ENCODE assay signal across 8 cellular contexts in genomic region chr22:39518996-39519680, GRCh38. TPM values are rescaled to one million over a fixed set of nuclear protein-coding genes. Genes with fewer than 3 reads are reported as not detected.
DNase-seq lines count a peak whose midpoint lies in the region; ATAC-seq, FAIRE-seq and TF ChIP-seq lines count a peak whose summit lies in the region.

No MANE protein-coding gene starts in this region.

- peaks cover 25% of the 10 kb centered on the region for H3K4me1 ChIP-seq in A549
- peaks cover 60% of the 10 kb centered on the region for H3K4me1 ChIP-seq in DOHH2 (ENCODE audit: control insufficient read depth, low read length)
- peaks cover 9% of the 10 kb centered on the region for H3K4me1 ChIP-seq in colonic mucosa
- peaks cover 34% of the 10 kb centered on the region for H3K4me1 ChIP-seq in muscle layer of colon (ENCODE audit: insufficient read depth, low read length)

- H3K4me2 ChIP-seq in A549 (peak overlapping the region; percentile 99), DOHH2 (ENCODE audit: low read length) (peak overlapping the region; percentile 98)

- peak in 1 of 2 experiments; percentile 43 for DNase-seq in A549 (ENCODE audit: low read depth in 1 of 2, low spot score in 1 of 2)
- peak; percentile 40 for DNase-seq in RPMI7951 (ENCODE audit: low read depth)
- peak; percentile 65 for DNase-seq in colonic mucosa
- no peak for DNase-seq in cortex of kidney (lab: John Stamatoyannopoulos, UW)
- DNase-seq in NCI-H128 (lab: John Stamatoyannopoulos, UW; ENCODE audit: unreplicated experiment), result no peak

- H3K9ac ChIP-seq in colonic mucosa (ENCODE audit: low read depth in 2 of 2, low read length in 2 of 2) (peak overlapping the region; percentile 90 to 96), muscle layer of colon (ENCODE audit: low read length) (peak overlapping the region; percentile 57)

- TF ChIP-seq EP300 in A549 (IDR thresholded peaks at IDR 0.05), result no peak

- ATAC-seq in A549, result peak; percentile 10 to 27; a peak in 5 of 6 replicates
- no peak for ATAC-seq in HG03442 (IDR thresholded peaks at IDR 0.05; ENCODE audit: unreplicated experiment)

- TF ChIP-seq POLR2A in A549 (IDR thresholded peaks at IDR 0.05; ENCODE audit: low read length), result no peak

- H3K9me3 ChIP-seq in A549, result no peaks in the 10 kb centered on the region
- H3K9me3 ChIP-seq in DOHH2 (ENCODE audit: control insufficient read depth, insufficient read depth, low read length), result no peaks in the 10 kb centered on the region
- no peaks in the 10 kb centered on the region for H3K9me3 ChIP-seq in colonic mucosa
- no peaks in the 10 kb centered on the region for H3K9me3 ChIP-seq in muscle layer of colon (ENCODE audit: low read length)

- peaks cover 89% of the 10 kb centered on the region for H3K79me2 ChIP-seq in DOHH2 (ENCODE audit: control insufficient read depth, low read length)

- H3K27me3 ChIP-seq in DOHH2 (ENCODE audit: control insufficient read depth, low read length) (no peaks in the 10 kb centered on the region), colonic mucosa (no peaks in the 10 kb centered on the region), muscle layer of colon (ENCODE audit: control insufficient read depth in 1 of 2, insufficient read depth in 2 of 2, low read length in 2 of 2) (no peaks in the 10 kb centered on the region)

- H4K20me1 ChIP-seq in DOHH2 (ENCODE audit: control insufficient read depth, insufficient read depth, low read depth, low read length), result peaks cover 21% of the 10 kb centered on the region

- POLR2A ChIA-PET in A549 (lab: Yijun Ruan, JAX), result interaction anchor here (1.0 to 1.7 kb wide), 12 partner anchors 11 to 525 kb away, joined by 3 to 34 read pairs (median 6); partner anchors contain the start of genes CBX7, MIEF1 and TAB1

- no peak for TF ChIP-seq RAD21 in A549 (conservative IDR thresholded peaks at IDR 0.05 in 1 of 2, IDR thresholded peaks at IDR 0.05 in 1 of 2)

- TF ChIP-seq CTCF in A549 (IDR thresholded peaks at IDR 0.05) (no peak), DOHH2 (IDR thresholded peaks at IDR 0.05; ENCODE audit: low read depth, low read length, poor library complexity, severe bottlenecking) (no peak), colonic mucosa (IDR thresholded peaks at IDR 0.05) (no peak)

- H3K27ac ChIP-seq in A549 (peak overlapping the region; percentile 96 to 99), DOHH2 (ENCODE audit: low read depth, low read length) (peak overlapping the region; percentile 88), colonic mucosa (peak overlapping the region; percentile 96), muscle layer of colon (ENCODE audit: low read depth, low read length) (peak overlapping the region; percentile 100)

- H3K36me3 ChIP-seq in DOHH2 (ENCODE audit: control insufficient read depth, low read length), result peaks cover 93% of the 10 kb centered on the region
- peaks cover 4% of the 10 kb centered on the region for H3K36me3 ChIP-seq in colonic mucosa
- H3K36me3 ChIP-seq in muscle layer of colon (ENCODE audit: insufficient read depth, low read length), result peaks cover 44% of the 10 kb centered on the region

- H3F3A ChIP-seq in DOHH2 (ENCODE audit: control insufficient read depth, insufficient read depth), result peaks cover 60% of the 10 kb centered on the region

- no peaks in the 10 kb centered on the region for H3K9me2 ChIP-seq in DOHH2 (replicated peaks; ENCODE audit: control insufficient read depth, low read length)

- H3K4me3 ChIP-seq in A549 (peak overlapping the region; percentile 98), DOHH2 (ENCODE audit: low read length) (peak overlapping the region; percentile 86), colonic mucosa (peak overlapping the region; percentile 83), muscle layer of colon (ENCODE audit: low read depth in 1 of 2, low read length in 2 of 2) (peak overlapping the region; percentile 96 to 98)

- FAIRE-seq in A549 (lab: Jason Lieb, UNC), result no peak

- CTCF ChIA-PET in A549 (lab: Yijun Ruan, JAX), result interaction anchor here (0.9 to 5.6 kb wide), 4 partner anchors 10 to 25 kb away, joined by 3 to 37 read pairs (median 4); no protein-coding TSS in a partner anchor

- intact Hi-C loops in colonic mucosa (cut with DNase I), result loop anchor here (5.0 kb wide), 1 partner anchor 122 kb away; the partner anchor contains the start of gene TAB1

- WGBS in A549 (ENCODE audit: missing lambda C conversion rate), result 26% methylated on average over 19 of the region's 24 CpGs

TF ChIP-seq in A549, 52 proteins besides CTCF, POLR2A, EP300 and RAD21 (continues in another document):
- no peak for TF ChIP-seq REST (IDR thresholded peaks at IDR 0.05)
- no peak for TF ChIP-seq ZSCAN20 (CRISPR knock-in tag; IDR thresholded peaks at IDR 0.05)
- TF ChIP-seq FOSB (CRISPR knock-in tag; IDR thresholded peaks at IDR 0.05), result no peak
- no peak for TF ChIP-seq E2F6 (IDR thresholded peaks at IDR 0.05; ENCODE audit: borderline replicate concordance, low read depth)
- no peak for TF ChIP-seq ZC3H11A (IDR thresholded peaks at IDR 0.05)
- no peak for TF ChIP-seq SMC3 (IDR thresholded peaks at IDR 0.05)
- no peak for TF ChIP-seq ZFP36 (IDR thresholded peaks at IDR 0.05; ENCODE audit: borderline replicate concordance, partially characterized antibody)
- no peak for TF ChIP-seq HDAC2 (IDR thresholded peaks at IDR 0.05)
- TF ChIP-seq RFX5 (IDR thresholded peaks at IDR 0.05), result no peak

RNA-seq across cellular contexts. Expression of gene ATF4, which starts 1.2 kb away (rescaled TPM):
- 557 and 593 TPM in 2 replicates for polyA plus RNA-seq in A549 (2011; rRNA removed)
- polyA plus RNA-seq in A549 (2012; cell fraction: cytosol; rRNA removed), result 431 and 472 TPM in 2 replicates
- polyA plus RNA-seq in A549 (2012; cell fraction: nucleus; rRNA removed), result 207 and 345 TPM in 2 replicates
- polyA plus RNA-seq in A549 (2017; fragmentation: RNase III; extraction: RNeasy Plus Mini Kit Qiagen cat#74134 plus additional on column Dnase treatment), result 242 to 249 TPM (median 242 TPM) in 3 replicates
- 170 and 220 TPM in 2 replicates for polyA minus RNA-seq in A549 (2011; rRNA and poly(A)+ RNA removed)
- total RNA-seq in RPMI7951 (2014; rRNA removed; shearing (Covaris generic)), result 190 and 217 TPM in 2 replicates
- 100 to 1,000 TPM; 279 to 302 TPM for total RNA-seq in colonic mucosa

RNA-seq across cellular contexts. Expression of gene RPS19BP1, which starts 13.4 kb away (rescaled TPM):
- polyA plus RNA-seq in A549 (2011; rRNA removed), result 47.9 and 51.1 TPM in 2 replicates
- polyA plus RNA-seq in A549 (2012; cell fraction: cytosol; rRNA removed), result 148 and 162 TPM in 2 replicates
- polyA plus RNA-seq in A549 (2012; cell fraction: nucleus; rRNA removed), result 77.0 and 84.9 TPM in 2 replicates
- polyA plus RNA-seq in A549 (2017; fragmentation: RNase III; extraction: RNeasy Plus Mini Kit Qiagen cat#74134 plus additional on column Dnase treatment), result 71.8 to 74.0 TPM (median 72.0 TPM) in 3 replicates
- 8.1 and 8.3 TPM in 2 replicates for polyA minus RNA-seq in A549 (2011; rRNA and poly(A)+ RNA removed)
- 74.9 and 132 TPM in 2 replicates for total RNA-seq in RPMI7951 (2014; rRNA removed; shearing (Covaris generic))
- total RNA-seq in colonic mucosa, result 100 to 1,000 TPM in 1 of 2 donors, 10 to 100 TPM in 1; 61.4 to 111 TPM

RNA-seq across cellular contexts. Expression of gene MIEF1, which starts 17.0 kb away (rescaled TPM):
- polyA plus RNA-seq in A549 (2011; rRNA removed) (19.8 and 20.5 TPM in 2 replicates), A549 (2017; fragmentation: RNase III; extraction: RNeasy Plus Mini Kit Qiagen cat#74134 plus additional on column Dnase treatment) (18.8 to 19.9 TPM (median 19.3 TPM) in 3 replicates)
- polyA plus RNA-seq in A549 (2012; cell fraction: cytosol; rRNA removed), result 13.3 and 16.3 TPM in 2 replicates
- polyA plus RNA-seq in A549 (2012; cell fraction: nucleus; rRNA removed), result 14.2 and 14.7 TPM in 2 replicates
- polyA minus RNA-seq in A549 (2011; rRNA and poly(A)+ RNA removed), result 26.4 TPM in 2 replicates
- 10.6 and 11.3 TPM in 2 replicates for total RNA-seq in RPMI7951 (2014; rRNA removed; shearing (Covaris generic))
- 10 to 100 TPM; 28.6 to 36.6 TPM for total RNA-seq in colonic mucosa

RNA-seq across cellular contexts. Expression of gene CACNA1I, which starts 51.4 kb away (rescaled TPM):
- polyA plus RNA-seq in A549 (2011; rRNA removed), result 0.03 and 0.07 TPM in 2 replicates
- polyA plus RNA-seq in A549 (2012; cell fraction: cytosol; rRNA removed), result 0.01 and 0.04 TPM in 2 replicates
- polyA plus RNA-seq in A549 (2012; cell fraction: nucleus; rRNA removed), result 0.11 and 0.16 TPM in 2 replicates
- polyA plus RNA-seq in A549 (2017; fragmentation: RNase III; extraction: RNeasy Plus Mini Kit Qiagen cat#74134 plus additional on column Dnase treatment), result 0.12 to 0.17 TPM (median 0.13 TPM) in 3 replicates
- polyA minus RNA-seq in A549 (2011; rRNA and poly(A)+ RNA removed), result under 0.01 and 0.17 TPM in 2 replicates
- total RNA-seq in RPMI7951 (2014; rRNA removed; shearing (Covaris generic)), result not detected in 2 replicates
- total RNA-seq in colonic mucosa, result 1 to 10 TPM in 1 of 2 donors, under 1 TPM in 1; 0.69 to 1.0 TPM

Comparison
In these comparisons a context has a peak if more than half of its experiments do, and no peak if none do; other contexts are left out.
1. DNase-seq: peak in RPMI7951 (single experiment) and colonic mucosa (single experiment); none in cortex of kidney (single experiment) and NCI-H128 (single experiment).
2. Peak in every context shown above with its lines, with median percentiles within 50 percentile points of each other: H3K27ac ChIP-seq and H3K4me3 ChIP-seq.